11 cellular contexts compared by ENCODE assay signal in genomic region chr2:216551234-216551633, GRCh38. TPM values are rescaled to one million over a fixed set of nuclear protein-coding genes. Genes with fewer than 3 reads are reported as not detected.
DNase-seq lines count a peak whose midpoint lies in the region; ATAC-seq and TF ChIP-seq lines count a peak whose summit lies in the region.
"Had no signal": no experiment of that assay in that cellular context is flagged by ENCODE, and none has a peak within 500 bp of the region (broad histone marks: within the 10 kb centered on the region; RNA-seq: fewer than 3 reads in every experiment).

No MANE protein-coding gene starts in this region.

- POLR2A ChIA-PET in WTC11 (lab: Charles Lee), result no interaction called here

- no peak for TF ChIP-seq CTCF in WTC11 (IDR thresholded peaks at IDR 0.05)
- no peak for TF ChIP-seq CTCF in fibroblast of the aortic adventitia (IDR thresholded peaks at IDR 0.05; ENCODE audit: insufficient read depth, low read length)

- H3K4me3 Mint-ChIP-seq in WTC11, result no peak overlapping the region

- H3K27me3 ChIP-seq in stomach smooth muscle (ENCODE audit: control insufficient read depth in 1 of 2, insufficient read depth in 2 of 2, low read length in 2 of 2), result no peaks in the 10 kb centered on the region
- H3K27me3 ChIP-seq: SJSA1 had no signal

- ATAC-seq in WTC11, result no peak
- no peak for ATAC-seq in Right ventricle myocardium superior (ENCODE audit: poor library complexity)

- no peaks in the 10 kb centered on the region for H3K27me3 Mint-ChIP-seq in WTC11 (ENCODE audit: low read depth)

- H3K36me3 ChIP-seq in stomach smooth muscle (ENCODE audit: control insufficient read depth in 2 of 2, insufficient read depth in 2 of 2, low read length in 2 of 2), result no peaks in the 10 kb centered on the region
- H3K36me3 ChIP-seq: SJSA1 had no signal

- no peaks in the 10 kb centered on the region for H3K9me3 ChIP-seq in stomach smooth muscle (ENCODE audit: control insufficient read depth in 2 of 2, low read length in 2 of 2)
- H3K9me3 ChIP-seq: SJSA1 had no signal

- intact Hi-C loops in Right ventricle myocardium superior (cut with DNase I), result no loop called here

- H3K36me3 Mint-ChIP-seq in WTC11, result no peaks in the 10 kb centered on the region

- peaks cover 34% of the 10 kb centered on the region for H3K4me1 Mint-ChIP-seq in WTC11

- DNase-seq in DMS 273 (lab: John Stamatoyannopoulos, UW; ENCODE audit: unreplicated experiment) (peak; percentile 37), DMS 273 treated with DMSO at 0.1 percent for 48 hours (lab: John Stamatoyannopoulos, UW) (no peak), WTC11 (ENCODE audit: low spot score) (no peak), fibroblast of the aortic adventitia (ENCODE audit: low read depth) (peak; percentile 69), A172 (ENCODE audit: low spot score) (no peak), NCI-H524 treated with DMSO at 0.1 percent for 48 hours (lab: John Stamatoyannopoulos, UW) (no peak), Right ventricle myocardium superior (no peak)
- DNase-seq: activated gamma-delta T cell, NCI-H187 had no signal

- peak overlapping the region; percentile 85 for H3K27ac ChIP-seq in stomach smooth muscle (ENCODE audit: low read length)
- H3K27ac ChIP-seq: SJSA1 had no signal

- H3K27ac Mint-ChIP-seq in WTC11, result peak overlapping the region; percentile 42; the same call in 1 of the 2 replicates

- H3K9me3 Mint-ChIP-seq in WTC11, result no peaks in the 10 kb centered on the region

- CTCF ChIA-PET in WTC11 (lab: Charles Lee), result interaction anchor here (1.6 kb wide), 1 partner anchor 116 kb away, joined by 6 read pairs; no protein-coding TSS in a partner anchor

- peak overlapping the region in 1 of 2 donors; percentile 13 for H3K9ac ChIP-seq in stomach smooth muscle (ENCODE audit: low read length in 2 of 2)

- H3K4me3 ChIP-seq in fibroblast of the aortic adventitia (ENCODE audit: low read depth, low read length) (no peak overlapping the region), stomach smooth muscle (ENCODE audit: low read length in 2 of 2) (no peak overlapping the region)
- H3K4me3 ChIP-seq: SJSA1 had no signal

- peaks cover 70% of the 10 kb centered on the region for H3K4me1 ChIP-seq in stomach smooth muscle (ENCODE audit: control insufficient read depth, insufficient read depth, low read length)

TF ChIP-seq in WTC11, 78 proteins besides CTCF, POLR2A, EP300 and RAD21 (continues in another document):
- TF ChIP-seq OVOL2 (CRISPR knock-in tag; IDR thresholded peaks at IDR 0.05; ENCODE audit: borderline replicate concordance) (no peak), ZNF396 (CRISPR knock-in tag; IDR thresholded peaks at IDR 0.05; ENCODE audit: borderline replicate concordance) (no peak), ETV6 (CRISPR knock-in tag; IDR thresholded peaks at IDR 0.05) (no peak), NR2C2 (CRISPR knock-in tag; IDR thresholded peaks at IDR 0.05) (no peak), SOX15 (CRISPR knock-in tag; IDR thresholded peaks at IDR 0.05) (no peak), MAX (CRISPR knock-in tag; IDR thresholded peaks at IDR 0.05) (no peak), CDX4 (CRISPR knock-in tag; IDR thresholded peaks at IDR 0.05; ENCODE audit: borderline replicate concordance) (no peak), ZNF532 (CRISPR knock-in tag; IDR thresholded peaks at IDR 0.05; ENCODE audit: borderline replicate concordance) (no peak), CREM (CRISPR knock-in tag; IDR thresholded peaks at IDR 0.05) (no peak), ZNF232 (CRISPR knock-in tag; IDR thresholded peaks at IDR 0.05) (no peak), GABPB1 (CRISPR knock-in tag; IDR thresholded peaks at IDR 0.05) (no peak), STAT6 (CRISPR knock-in tag; conservative IDR thresholded peaks at IDR 0.05; ENCODE audit: low read depth) (no peak), RORB (CRISPR knock-in tag; IDR thresholded peaks at IDR 0.05) (no peak), FOXP4 (CRISPR knock-in tag; IDR thresholded peaks at IDR 0.05) (no peak)

RNA-seq across cellular contexts. Expression of gene RPL37A, which starts 52.6 kb away (rescaled TPM):
- 3,135 to 3,488 TPM (median 3,463 TPM) in 3 replicates for total RNA-seq in WTC11 (2021)
- total RNA-seq in fibroblast of the aortic adventitia (ENCODE audit: low replicate concordance), result 1,513 and 2,231 TPM in 2 replicates
- total RNA-seq in A172 (2014; rRNA removed; shearing (Covaris generic)), result 1,184 and 1,454 TPM in 2 replicates
- total RNA-seq in Right ventricle myocardium superior, result 1,979 TPM

Comparison
In these comparisons a context has a peak if more than half of its experiments do, and no peak if none do; other contexts are left out.
1. DNase-seq: peak in DMS 273 (single experiment) and fibroblast of the aortic adventitia (single experiment); none in DMS 273 treated with DMSO at 0.1 percent for 48 hours (single experiment), WTC11 (single experiment), A172 (single experiment), NCI-H524 treated with DMSO at 0.1 percent for 48 hours (single experiment) and Right ventricle myocardium superior (single experiment).